Comparison of ENCODE assay signal across 8 cellular contexts in genomic region chr6:46129634-46130505, GRCh38. TPM values are rescaled to one million over a fixed set of nuclear protein-coding genes. Genes with fewer than 3 reads are reported as not detected.
DNase-seq lines count a peak whose midpoint lies in the region; ATAC-seq and TF ChIP-seq lines count a peak whose summit lies in the region.

Gene ENPP4, plus strand, starts transcription at chr6:46129989. Its CDS starts 9,595 bp downstream, at chr6:46139584.

- in situ Hi-C loops in transverse colon (cut with MboI; ENCODE audit: low pct_ligation_motif_present in 1 of 4, low pct_unique_long_range_greater_than_20kb in 1 of 4, low sequenced_read_pairs in 3 of 4), result no loop called here

- DNase-seq in GM03348 (ENCODE audit: low spot score), result peak; percentile 97
- peak; percentile 26 for DNase-seq in HCEC 1CT
- DNase-seq in NB4 (ENCODE audit: low read depth), result peak; percentile 75
- peak; percentile 93 for DNase-seq in SKM-1 treated with dmso at 0.1 percent for 144 hours (lab: John Stamatoyannopoulos, UW; ENCODE audit: unreplicated experiment)
- DNase-seq in activated naive CD8-positive, alpha-beta T cell treated with anti-CD3 and anti-CD28 coated beads, Interleukin-2, amount 50 U/mL, for 24 hours, result peak; percentile 85
- DNase-seq in heart right ventricle, result peak; percentile 81 to 84
- peak; percentile 98 for DNase-seq in pons (ENCODE audit: low spot score)
- peak; percentile 91 for DNase-seq in transverse colon

- peaks cover 47% of the 10 kb centered on the region for H3K4me1 Mint-ChIP-seq in activated naive CD8-positive, alpha-beta T cell treated with anti-CD3 and anti-CD28 coated beads, Interleukin-2, amount 50 U/mL, for 24 hours

- no peaks in the 10 kb centered on the region for H3K9me3 Mint-ChIP-seq in activated naive CD8-positive, alpha-beta T cell treated with anti-CD3 and anti-CD28 coated beads, Interleukin-2, amount 50 U/mL, for 24 hours

- H3K4me3 Mint-ChIP-seq in activated naive CD8-positive, alpha-beta T cell treated with anti-CD3 and anti-CD28 coated beads, Interleukin-2, amount 50 U/mL, for 24 hours, result peak within 1 kb of the TSS; percentile 96

- H3K4me3 ChIP-seq in NB4 (ENCODE audit: low read depth, low read length) (peak within 1 kb of the TSS; percentile 66), heart right ventricle (peak within 1 kb of the TSS; percentile 60 to 86 (median 75)), transverse colon (peak within 1 kb of the TSS; percentile 66 to 99 (median 82))

- H3K36me3 Mint-ChIP-seq in activated naive CD8-positive, alpha-beta T cell treated with anti-CD3 and anti-CD28 coated beads, Interleukin-2, amount 50 U/mL, for 24 hours (ENCODE audit: low read depth), result peaks cover 4% of the 10 kb centered on the region

- intact Hi-C loops in heart right ventricle (cut with DNase I), result loop anchor here in 1 of 10 donors (5.0 kb wide), 1 partner anchor 38 kb away; no protein-coding TSS in a partner anchor
- intact Hi-C loops in transverse colon (cut with DNase I; ENCODE audit: low total_unique reads), result no loop called here

- H3K27ac ChIP-seq in heart right ventricle (peak within 1 kb of the TSS in 9 of 10 donors; percentile 59 to 90 (median 79)), transverse colon (peak within 1 kb of the TSS; percentile 78 to 94 (median 90))

- no peaks in the 10 kb centered on the region for H3K36me3 ChIP-seq in heart right ventricle
- no peaks in the 10 kb centered on the region for H3K36me3 ChIP-seq in transverse colon

- no peaks in the 10 kb centered on the region for H3K27me3 ChIP-seq in heart right ventricle
- no peaks in the 10 kb centered on the region for H3K27me3 ChIP-seq in transverse colon

- TF ChIP-seq POLR2A in NB4 (IDR thresholded peaks at IDR 0.05; ENCODE audit: extremely low read depth, insufficient read length) (no peak), transverse colon (IDR thresholded peaks at IDR 0.05) (peak; percentile 90)

- H3K9me3 ChIP-seq in heart right ventricle, result no peaks in the 10 kb centered on the region
- H3K9me3 ChIP-seq in transverse colon, result no peaks in the 10 kb centered on the region

- peak within 1 kb of the TSS; percentile 82 for H3K27ac Mint-ChIP-seq in activated naive CD8-positive, alpha-beta T cell treated with anti-CD3 and anti-CD28 coated beads, Interleukin-2, amount 50 U/mL, for 24 hours

- H3K27me3 Mint-ChIP-seq in activated naive CD8-positive, alpha-beta T cell treated with anti-CD3 and anti-CD28 coated beads, Interleukin-2, amount 50 U/mL, for 24 hours, result no peaks in the 10 kb centered on the region

- TF ChIP-seq CTCF in NB4 (IDR thresholded peaks at IDR 0.05; ENCODE audit: low read depth, low read length), result no peak
- peak in 4 of 9 donors; percentile 11 to 40 (median 23) for TF ChIP-seq CTCF in heart right ventricle (IDR thresholded peaks at IDR 0.05)
- peak in 3 of 5 experiments; percentile 11 to 17 (median 15) for TF ChIP-seq CTCF in transverse colon (IDR thresholded peaks at IDR 0.05)

- peak; percentile 100 for ATAC-seq in activated naive CD8-positive, alpha-beta T cell treated with anti-CD3 and anti-CD28 coated beads, Interleukin-2, amount 50 U/mL, for 24 hours
- peak; percentile 100 for ATAC-seq in heart right ventricle

- WGBS in heart right ventricle, 2 donors, result 1% methylated on average over 61 of the region's 61 CpGs
- WGBS in transverse colon (ENCODE audit: low coverage in 1 of 2), 2 donors, result 0 to 3% methylated on average over 8 to 32 of the region's 61 CpGs

- H3K4me1 ChIP-seq in heart right ventricle (peaks cover 2 to 48% (median 23%) of the 10 kb centered on the region in 9 donors), transverse colon (peaks cover 0 to 23% (median 9%) of the 10 kb centered on the region in 4 donors)

- TF ChIP-seq EP300 in transverse colon (IDR thresholded peaks at IDR 0.05; ENCODE audit: low read depth), result no peak

RNA-seq across cellular contexts. Expression of gene ENPP4, which starts in this region (rescaled TPM):
- total RNA-seq in heart right ventricle (10 to 100 TPM; 15.1 to 23.8 (median 19.2) TPM), transverse colon (10 to 100 TPM; 14.3 to 24.0 (median 19.8) TPM)
- 10 to 100 TPM in 1 of 2 donors, 1 to 10 TPM in 1; 9.2 to 16.3 TPM for polyA plus RNA-seq in heart right ventricle

Comparison
In these comparisons a context has a peak if more than half of its experiments do, and no peak if none do; other contexts are left out.
1. Peak in every context shown above with its lines: DNase-seq, ATAC-seq, H3K4me3 ChIP-seq and H3K27ac ChIP-seq.
2. DNase-seq: peak in every context shown above with its lines; median percentile 98 in pons; 97 in GM03348; 93 in SKM-1 treated with dmso at 0.1 percent for 144 hours; 91 in transverse colon; 85 in activated naive CD8-positive, alpha-beta T cell treated with anti-CD3 and anti-CD28 coated beads, Interleukin-2, amount 50 U/mL, for 24 hours; 82 in heart right ventricle; 75 in NB4; 26 in HCEC 1CT.